Comparison of ENCODE assay signal across 1 cellular context in the genomic region with DNA sequence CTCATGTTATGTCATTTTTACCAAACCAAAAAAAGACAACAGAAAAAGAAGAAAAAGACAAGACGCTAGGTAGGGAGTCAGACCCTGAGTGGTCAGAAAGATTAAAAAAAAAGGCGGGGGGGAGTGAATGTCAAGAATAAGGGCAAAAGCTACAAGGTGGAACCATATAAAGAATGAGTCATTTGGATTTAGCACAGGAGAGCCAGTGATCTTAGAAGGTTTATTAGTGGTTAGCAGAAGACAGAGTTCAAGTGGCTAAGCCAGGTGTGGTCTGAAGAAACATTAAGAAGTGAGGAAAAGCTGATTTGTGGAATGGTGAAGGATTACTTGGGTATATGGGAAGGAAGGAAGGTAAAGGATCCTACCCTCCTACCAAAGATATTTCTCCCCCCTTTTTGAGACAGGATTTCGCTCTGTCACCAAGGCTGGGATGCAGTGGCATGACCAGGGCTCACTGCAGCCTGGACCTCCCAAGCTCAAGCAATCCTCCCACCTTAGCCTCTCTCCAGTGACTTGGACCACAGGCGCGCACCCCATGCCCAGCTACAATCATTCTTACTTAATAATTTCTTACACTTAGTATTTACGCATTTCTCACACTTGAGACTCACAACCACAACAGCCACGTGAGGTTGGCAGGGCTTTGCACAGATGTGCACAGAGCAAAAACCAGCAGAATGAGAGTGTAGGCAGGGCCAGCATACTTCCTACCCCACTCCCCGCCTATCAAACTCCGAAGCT.
TF ChIP-seq lines count a peak whose summit lies in the region.

No MANE protein-coding gene starts in this region.

TF ChIP-seq in neural cell, 6 proteins besides CTCF, POLR2A, EP300 and RAD21 (continued from another document):
- TF ChIP-seq MXI1 (conservative IDR thresholded peaks at IDR 0.05; ENCODE audit: poor library complexity, severe bottlenecking) (no peak), TAF1 (IDR thresholded peaks at IDR 0.05; ENCODE audit: low read depth) (no peak), EZH2 (IDR thresholded peaks at IDR 0.05; ENCODE audit: borderline replicate concordance, insufficient read depth, low read length, poor library complexity, severe bottlenecking) (no peak), SMC3 (conservative IDR thresholded peaks at IDR 0.05; ENCODE audit: poor library complexity) (no peak), POLR2AphosphoS5 (IDR thresholded peaks at IDR 0.05) (no peak)
